10 cellular contexts compared by ENCODE assay signal in the genomic region with DNA sequence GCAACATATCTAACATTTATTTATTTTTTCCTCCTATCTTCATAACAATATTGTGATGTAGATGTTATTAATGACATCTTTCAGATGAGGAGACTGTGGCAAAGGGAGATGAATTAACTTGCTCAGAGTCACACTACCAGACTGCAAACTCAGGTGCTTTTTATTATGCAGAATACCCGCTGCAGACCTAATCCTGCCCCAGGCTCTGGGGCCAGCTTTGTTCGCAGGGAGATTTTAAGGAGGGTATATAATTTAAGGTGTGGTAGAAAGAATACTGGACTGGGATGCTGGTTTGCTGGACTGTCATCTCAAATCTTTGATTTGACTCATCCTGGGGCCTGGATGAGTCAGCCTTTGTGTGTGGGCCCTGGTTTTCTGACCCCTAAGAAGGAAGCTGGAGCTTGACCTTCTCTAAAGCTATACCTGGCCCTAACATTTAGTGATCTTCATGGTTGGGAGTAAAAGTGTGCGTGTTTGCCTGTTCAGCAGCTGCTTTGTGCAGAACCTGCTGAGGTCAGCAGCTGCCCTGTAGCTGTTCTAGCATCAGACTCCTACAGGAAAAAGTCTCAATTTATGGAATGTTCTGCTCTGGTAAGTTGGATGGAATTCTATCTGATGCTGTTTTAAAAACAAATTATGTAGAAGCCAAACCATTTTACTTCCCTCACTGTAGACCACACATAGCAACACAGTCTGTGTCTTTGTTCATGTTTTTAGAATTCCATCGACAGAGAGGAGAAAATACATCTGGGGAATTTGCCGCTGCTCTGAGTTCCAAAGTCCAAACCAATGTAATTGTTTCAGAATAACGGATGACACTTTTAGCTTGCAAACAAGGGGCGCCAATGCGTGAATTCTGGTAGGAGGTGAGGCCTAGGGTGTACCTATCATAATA. TPM values are rescaled to one million over a fixed set of nuclear protein-coding genes. Genes with fewer than 3 reads are reported as not detected.
A peak's percentile ranks its signal among the peaks of the same experiment; 100 is the strongest.
DNase-seq lines count a peak whose midpoint lies in the region; ATAC-seq and TF ChIP-seq lines count a peak whose summit lies in the region.
"Had no signal": no experiment of that assay in that cellular context is flagged by ENCODE, and none has a peak within 500 bp of the region (broad histone marks: within the 10 kb centered on the region; RNA-seq: fewer than 3 reads in every experiment).

No MANE protein-coding gene starts in this region.

- DNase-seq in AG08395 (ENCODE audit: low spot score) (peak; percentile 48), dorsolateral prefrontal cortex (no peak), ovary (no peak), coronary artery (ENCODE audit: low spot score) (no peak), NCI-H510A treated with DMSO at 0.1 percent for 48 hours (lab: John Stamatoyannopoulos, UW) (no peak), NCI-H2227 (lab: John Stamatoyannopoulos, UW; ENCODE audit: unreplicated experiment) (no peak)
- DNase-seq: CD4-positive, CD25-positive, alpha-beta regulatory T cell; MM.1S had no signal

- WGBS in ovary, 3 donors, result 31 to 42% (median 32%) methylated on average over 8 of the region's 8 CpGs

- ATAC-seq in GM19452 (IDR thresholded peaks at IDR 0.05; ENCODE audit: unreplicated experiment) (peak; percentile 47), HG03196 (IDR thresholded peaks at IDR 0.05; ENCODE audit: unreplicated experiment) (peak; percentile 50)

- no peaks in the 10 kb centered on the region for H3K27me3 ChIP-seq in dorsolateral prefrontal cortex
- H3K27me3 ChIP-seq in ovary, result no peaks in the 10 kb centered on the region

- H3K4me3 ChIP-seq in dorsolateral prefrontal cortex, result peak overlapping the region in 3 of 59 donors; percentile 2 to 26 (median 4)
- H3K4me3 ChIP-seq in ovary, result no peak overlapping the region
- H3K4me3 ChIP-seq in coronary artery, result no peak overlapping the region

- no peaks in the 10 kb centered on the region for H3K9me3 ChIP-seq in ovary

- no peaks in the 10 kb centered on the region for H3K36me3 ChIP-seq in ovary

- TF ChIP-seq EP300 in ovary (IDR thresholded peaks at IDR 0.05), result no peak

- peaks cover 2% of the 10 kb centered on the region for H3K4me1 ChIP-seq in ovary (ENCODE audit: insufficient read depth)

- H3K27ac ChIP-seq in dorsolateral prefrontal cortex, result peak overlapping the region in 46 of 59 donors; percentile 4 to 82 (median 42)
- no peak overlapping the region for H3K27ac ChIP-seq in ovary
- H3K27ac ChIP-seq in coronary artery, result no peak overlapping the region

- intact Hi-C loops in dorsolateral prefrontal cortex (cut with DNase I) (no loop called here), ovary (cut with DNase I) (loop anchor here in 2 of 4 donors (5.0 to 10.0 kb wide), 2 partner anchors 200 to 293 kb away; no protein-coding TSS in a partner anchor)

- TF ChIP-seq POLR2A in ovary (IDR thresholded peaks at IDR 0.05), result no peak

- no peak for TF ChIP-seq CTCF in dorsolateral prefrontal cortex (IDR thresholded peaks at IDR 0.05 in 54 of 56, conservative IDR thresholded peaks at IDR 0.05 in 2 of 56; ENCODE audit: low read depth in 1 of 56, partially characterized antibody in 56 of 56)
- no peak for TF ChIP-seq CTCF in ovary (IDR thresholded peaks at IDR 0.05)
- no peak for TF ChIP-seq CTCF in coronary artery (IDR thresholded peaks at IDR 0.05)

RNA-seq across cellular contexts. Expression of a gene that starts 4.5 kb away (rescaled TPM):
- total RNA-seq in dorsolateral prefrontal cortex (10 to 100 TPM; 18.6 to 85.7 (median 43.3) TPM), ovary (1 to 10 TPM; 3.6 to 9.7 (median 5.4) TPM)
- polyA plus RNA-seq in ovary, result 1 to 10 TPM; 1.9 to 6.0 TPM

Comparison
In these comparisons a context has a peak if more than half of its experiments do, and no peak if none do; other contexts are left out.
1. H3K27ac ChIP-seq: peak in dorsolateral prefrontal cortex (46 of 59); none in ovary (0 of 2) and coronary artery (0 of 2).